Comparison of ENCODE assay signal across 13 cellular contexts in the genomic region with DNA sequence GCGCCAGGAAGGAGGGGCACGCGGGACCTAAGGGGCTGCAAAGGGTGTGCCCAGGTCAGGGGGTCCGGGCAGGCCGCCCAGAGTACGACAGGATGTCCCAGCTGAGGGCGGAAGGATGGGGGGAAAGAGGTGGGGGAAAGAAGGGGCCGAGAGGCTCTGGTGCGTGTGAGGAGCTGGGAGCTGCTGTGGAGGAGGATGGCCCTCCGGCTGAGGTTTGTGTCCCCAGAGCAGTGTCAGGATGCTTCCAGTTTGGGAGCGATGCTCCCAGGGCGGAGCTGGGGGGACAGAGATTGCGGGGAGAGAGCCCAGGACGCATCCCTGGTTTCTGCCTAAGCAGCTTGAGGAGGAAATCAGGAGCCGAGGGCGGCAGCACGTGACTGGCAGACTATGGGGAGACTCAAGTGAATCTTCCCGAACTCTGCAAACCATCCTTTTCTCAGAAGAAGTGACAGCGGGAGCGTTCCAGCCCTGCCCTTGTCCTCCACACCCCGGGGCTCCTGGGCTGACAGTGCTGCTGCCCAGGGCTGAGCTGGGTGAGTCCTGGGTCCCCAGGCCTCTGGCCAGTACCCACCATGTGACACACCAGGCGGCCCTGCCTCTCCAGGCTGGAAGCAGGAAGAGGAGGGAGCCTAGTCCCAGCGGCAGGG.
"Had no signal": no experiment of that assay in that cellular context is flagged by ENCODE, and none has a peak within 500 bp of the region (broad histone marks: within the 10 kb centered on the region; RNA-seq: fewer than 3 reads in every experiment).

No MANE protein-coding gene starts in this region.

- H3K27me3 ChIP-seq: heart left ventricle, neural progenitor cell, tibial nerve, vagina had no signal

- H3K36me3 ChIP-seq: heart left ventricle, left ventricle myocardium inferior, neural progenitor cell, vagina, WERI-Rb-1 had no signal

- H3K9me3 Mint-ChIP-seq: activated CD4-positive, alpha-beta T cell treated with anti-CD3 and anti-CD28 coated beads, Interleukin-2, amount 10 ng/mL, durations not matched to agents 24 days and 14 days; activated T-cell treated with anti-CD3 and anti-CD28 coated beads, Interleukin-2, amount 50 U/mL, for 24 hours; neural progenitor cell had no signal

- H3K27ac ChIP-seq: heart left ventricle, left ventricle myocardium inferior, neural progenitor cell, skin epidermis, tibial nerve, vagina, WERI-Rb-1 had no signal

- ATAC-seq: activated CD8-positive, alpha-beta memory T cell treated with anti-CD3 and anti-CD28 coated beads, Interleukin-2, amount 10 ng/mL, durations not matched to agents 7 days and 5 days; heart left ventricle had no signal

- H3K27me3 Mint-ChIP-seq: activated CD4-positive, alpha-beta T cell treated with anti-CD3 and anti-CD28 coated beads, Interleukin-2, amount 10 ng/mL, durations not matched to agents 24 days and 14 days; activated CD8-positive, alpha-beta memory T cell treated with anti-CD3 and anti-CD28 coated beads, Interleukin-2, amount 10 ng/mL, durations not matched to agents 7 days and 5 days; activated T-cell treated with anti-CD3 and anti-CD28 coated beads, Interleukin-2, amount 50 U/mL, for 24 hours had no signal

- H3K9ac ChIP-seq: neural progenitor cell had no signal

- H3K27ac Mint-ChIP-seq: activated CD8-positive, alpha-beta memory T cell treated with anti-CD3 and anti-CD28 coated beads, Interleukin-2, amount 10 ng/mL, durations not matched to agents 7 days and 5 days; activated T-cell treated with anti-CD3 and anti-CD28 coated beads, Interleukin-2, amount 50 U/mL, for 24 hours; neural progenitor cell had no signal

- H3K9me3 ChIP-seq: heart left ventricle, left ventricle myocardium inferior, tibial nerve, vagina had no signal

- DNase-seq: activated CD4-positive, alpha-beta T cell treated with anti-CD3 and anti-CD28 coated beads, Interleukin-2, amount 10 ng/mL, durations not matched to agents 24 days and 14 days; activated CD8-positive, alpha-beta memory T cell treated with anti-CD3 and anti-CD28 coated beads, Interleukin-2, amount 10 ng/mL, durations not matched to agents 7 days and 5 days; activated T-cell treated with anti-CD3 and anti-CD28 coated beads, Interleukin-2, amount 50 U/mL, for 24 hours; foreskin melanocyte; islet precursor cell; left ventricle myocardium inferior; mesendoderm; WERI-Rb-1 had no signal

- H3K4me1 Mint-ChIP-seq: activated CD8-positive, alpha-beta memory T cell treated with anti-CD3 and anti-CD28 coated beads, Interleukin-2, amount 10 ng/mL, durations not matched to agents 7 days and 5 days had no signal

- H3K4me1 ChIP-seq: neural progenitor cell, tibial nerve, vagina had no signal

- H3K4me3 ChIP-seq: heart left ventricle, left ventricle myocardium inferior, neural progenitor cell, skin epidermis, tibial nerve, vagina had no signal

- H3K4me3 Mint-ChIP-seq: activated CD4-positive, alpha-beta T cell treated with anti-CD3 and anti-CD28 coated beads, Interleukin-2, amount 10 ng/mL, durations not matched to agents 24 days and 14 days; activated CD8-positive, alpha-beta memory T cell treated with anti-CD3 and anti-CD28 coated beads, Interleukin-2, amount 10 ng/mL, durations not matched to agents 7 days and 5 days; activated T-cell treated with anti-CD3 and anti-CD28 coated beads, Interleukin-2, amount 50 U/mL, for 24 hours; neural progenitor cell had no signal
